ENCODE assay signal across 1 cellular context in the genomic region with DNA sequence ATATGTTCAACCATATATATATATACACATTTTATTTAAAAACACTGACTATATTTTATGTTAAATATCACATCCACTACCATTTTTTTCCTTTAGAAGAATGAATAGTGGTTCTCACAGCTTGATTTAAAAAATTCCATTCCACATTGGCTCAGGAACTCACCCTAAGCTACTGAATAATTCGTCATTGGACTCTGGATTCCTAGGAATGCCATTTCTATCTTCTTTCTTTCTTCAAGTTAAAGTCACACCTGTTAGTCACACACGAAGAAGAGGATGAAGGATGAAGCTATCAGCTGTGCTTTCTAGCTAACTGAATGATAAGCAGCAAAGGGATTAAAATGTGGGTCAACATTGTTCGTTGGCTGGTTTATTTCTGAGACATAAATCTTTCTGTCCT.
TF ChIP-seq lines count a peak whose summit lies in the region.

No MANE protein-coding gene starts in this region.

TF ChIP-seq in H1, 55 proteins besides CTCF, POLR2A, EP300 and RAD21:
- TF ChIP-seq TCF12 (IDR thresholded peaks at IDR 0.05; ENCODE audit: low read depth, low read length) (no peak), JUND (IDR thresholded peaks at IDR 0.05; ENCODE audit: low read length) (no peak), BRCA1 (IDR thresholded peaks at IDR 0.05; ENCODE audit: low read depth, low read length) (no peak), TEAD4 (IDR thresholded peaks at IDR 0.05; ENCODE audit: low read depth, low read length) (peak; percentile 44; the same call in 1 of the 2 replicates)
- TF ChIP-seq, protein P1, sequence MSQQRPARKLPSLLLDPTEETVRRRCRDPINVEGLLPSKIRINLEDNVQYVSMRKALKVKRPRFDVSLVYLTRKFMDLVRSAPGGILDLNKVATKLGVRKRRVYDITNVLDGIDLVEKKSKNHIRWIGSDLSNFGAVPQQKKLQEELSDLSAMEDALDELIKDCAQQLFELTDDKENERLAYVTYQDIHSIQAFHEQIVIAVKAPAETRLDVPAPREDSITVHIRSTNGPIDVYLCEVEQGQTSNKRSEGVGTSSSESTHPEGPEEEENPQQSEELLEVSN (IDR thresholded peaks at IDR 0.05), result no peak
- TF ChIP-seq, protein P2, sequence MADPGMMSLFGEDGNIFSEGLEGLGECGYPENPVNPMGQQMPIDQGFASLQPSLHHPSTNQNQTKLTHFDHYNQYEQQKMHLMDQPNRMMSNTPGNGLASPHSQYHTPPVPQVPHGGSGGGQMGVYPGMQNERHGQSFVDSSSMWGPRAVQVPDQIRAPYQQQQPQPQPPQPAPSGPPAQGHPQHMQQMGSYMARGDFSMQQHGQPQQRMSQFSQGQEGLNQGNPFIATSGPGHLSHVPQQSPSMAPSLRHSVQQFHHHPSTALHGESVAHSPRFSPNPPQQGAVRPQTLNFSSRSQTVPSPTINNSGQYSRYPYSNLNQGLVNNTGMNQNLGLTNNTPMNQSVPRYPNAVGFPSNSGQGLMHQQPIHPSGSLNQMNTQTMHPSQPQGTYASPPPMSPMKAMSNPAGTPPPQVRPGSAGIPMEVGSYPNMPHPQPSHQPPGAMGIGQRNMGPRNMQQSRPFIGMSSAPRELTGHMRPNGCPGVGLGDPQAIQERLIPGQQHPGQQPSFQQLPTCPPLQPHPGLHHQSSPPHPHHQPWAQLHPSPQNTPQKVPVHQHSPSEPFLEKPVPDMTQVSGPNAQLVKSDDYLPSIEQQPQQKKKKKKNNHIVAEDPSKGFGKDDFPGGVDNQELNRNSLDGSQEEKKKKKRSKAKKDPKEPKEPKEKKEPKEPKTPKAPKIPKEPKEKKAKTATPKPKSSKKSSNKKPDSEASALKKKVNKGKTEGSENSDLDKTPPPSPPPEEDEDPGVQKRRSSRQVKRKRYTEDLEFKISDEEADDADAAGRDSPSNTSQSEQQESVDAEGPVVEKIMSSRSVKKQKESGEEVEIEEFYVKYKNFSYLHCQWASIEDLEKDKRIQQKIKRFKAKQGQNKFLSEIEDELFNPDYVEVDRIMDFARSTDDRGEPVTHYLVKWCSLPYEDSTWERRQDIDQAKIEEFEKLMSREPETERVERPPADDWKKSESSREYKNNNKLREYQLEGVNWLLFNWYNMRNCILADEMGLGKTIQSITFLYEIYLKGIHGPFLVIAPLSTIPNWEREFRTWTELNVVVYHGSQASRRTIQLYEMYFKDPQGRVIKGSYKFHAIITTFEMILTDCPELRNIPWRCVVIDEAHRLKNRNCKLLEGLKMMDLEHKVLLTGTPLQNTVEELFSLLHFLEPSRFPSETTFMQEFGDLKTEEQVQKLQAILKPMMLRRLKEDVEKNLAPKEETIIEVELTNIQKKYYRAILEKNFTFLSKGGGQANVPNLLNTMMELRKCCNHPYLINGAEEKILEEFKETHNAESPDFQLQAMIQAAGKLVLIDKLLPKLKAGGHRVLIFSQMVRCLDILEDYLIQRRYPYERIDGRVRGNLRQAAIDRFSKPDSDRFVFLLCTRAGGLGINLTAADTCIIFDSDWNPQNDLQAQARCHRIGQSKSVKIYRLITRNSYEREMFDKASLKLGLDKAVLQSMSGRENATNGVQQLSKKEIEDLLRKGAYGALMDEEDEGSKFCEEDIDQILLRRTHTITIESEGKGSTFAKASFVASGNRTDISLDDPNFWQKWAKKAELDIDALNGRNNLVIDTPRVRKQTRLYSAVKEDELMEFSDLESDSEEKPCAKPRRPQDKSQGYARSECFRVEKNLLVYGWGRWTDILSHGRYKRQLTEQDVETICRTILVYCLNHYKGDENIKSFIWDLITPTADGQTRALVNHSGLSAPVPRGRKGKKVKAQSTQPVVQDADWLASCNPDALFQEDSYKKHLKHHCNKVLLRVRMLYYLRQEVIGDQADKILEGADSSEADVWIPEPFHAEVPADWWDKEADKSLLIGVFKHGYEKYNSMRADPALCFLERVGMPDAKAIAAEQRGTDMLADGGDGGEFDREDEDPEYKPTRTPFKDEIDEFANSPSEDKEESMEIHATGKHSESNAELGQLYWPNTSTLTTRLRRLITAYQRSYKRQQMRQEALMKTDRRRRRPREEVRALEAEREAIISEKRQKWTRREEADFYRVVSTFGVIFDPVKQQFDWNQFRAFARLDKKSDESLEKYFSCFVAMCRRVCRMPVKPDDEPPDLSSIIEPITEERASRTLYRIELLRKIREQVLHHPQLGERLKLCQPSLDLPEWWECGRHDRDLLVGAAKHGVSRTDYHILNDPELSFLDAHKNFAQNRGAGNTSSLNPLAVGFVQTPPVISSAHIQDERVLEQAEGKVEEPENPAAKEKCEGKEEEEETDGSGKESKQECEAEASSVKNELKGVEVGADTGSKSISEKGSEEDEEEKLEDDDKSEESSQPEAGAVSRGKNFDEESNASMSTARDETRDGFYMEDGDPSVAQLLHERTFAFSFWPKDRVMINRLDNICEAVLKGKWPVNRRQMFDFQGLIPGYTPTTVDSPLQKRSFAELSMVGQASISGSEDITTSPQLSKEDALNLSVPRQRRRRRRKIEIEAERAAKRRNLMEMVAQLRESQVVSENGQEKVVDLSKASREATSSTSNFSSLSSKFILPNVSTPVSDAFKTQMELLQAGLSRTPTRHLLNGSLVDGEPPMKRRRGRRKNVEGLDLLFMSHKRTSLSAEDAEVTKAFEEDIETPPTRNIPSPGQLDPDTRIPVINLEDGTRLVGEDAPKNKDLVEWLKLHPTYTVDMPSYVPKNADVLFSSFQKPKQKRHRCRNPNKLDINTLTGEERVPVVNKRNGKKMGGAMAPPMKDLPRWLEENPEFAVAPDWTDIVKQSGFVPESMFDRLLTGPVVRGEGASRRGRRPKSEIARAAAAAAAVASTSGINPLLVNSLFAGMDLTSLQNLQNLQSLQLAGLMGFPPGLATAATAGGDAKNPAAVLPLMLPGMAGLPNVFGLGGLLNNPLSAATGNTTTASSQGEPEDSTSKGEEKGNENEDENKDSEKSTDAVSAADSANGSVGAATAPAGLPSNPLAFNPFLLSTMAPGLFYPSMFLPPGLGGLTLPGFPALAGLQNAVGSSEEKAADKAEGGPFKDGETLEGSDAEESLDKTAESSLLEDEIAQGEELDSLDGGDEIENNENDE (IDR thresholded peaks at IDR 0.05; ENCODE audit: insufficient replicate concordance, low read length), result no peak
